ENCODE assay signal across 10 cellular contexts in the genomic region with DNA sequence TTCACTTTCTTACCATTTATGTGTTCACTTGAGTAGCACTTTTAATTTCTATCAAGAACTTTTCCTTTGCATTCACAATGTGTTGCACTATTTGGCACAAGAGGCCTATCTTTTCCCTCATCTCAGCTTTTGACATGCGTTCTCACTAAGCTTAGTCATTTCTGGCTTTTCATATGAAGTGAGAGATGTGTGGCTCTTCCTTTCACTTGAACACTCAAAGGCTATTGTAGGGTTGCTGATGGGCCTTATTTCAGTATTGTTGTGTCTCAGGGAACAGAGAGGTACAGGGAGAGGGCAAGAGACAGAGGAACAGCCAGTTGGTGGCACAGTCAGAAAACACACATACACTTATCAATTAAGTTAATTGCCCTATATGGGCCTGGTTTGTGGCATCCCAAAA.
DNase-seq lines count a peak whose midpoint lies in the region; ATAC-seq lines count a peak whose summit lies in the region.
"Had no signal": no experiment of that assay in that cellular context is flagged by ENCODE, and none has a peak within 500 bp of the region (broad histone marks: within the 10 kb centered on the region; RNA-seq: fewer than 3 reads in every experiment).

No MANE protein-coding gene starts in this region.

- ATAC-seq in GM18861 (IDR thresholded peaks at IDR 0.05; ENCODE audit: unreplicated experiment) (peak; percentile 90), GM19467 (IDR thresholded peaks at IDR 0.05; ENCODE audit: unreplicated experiment) (peak; percentile 87), HG02938 (IDR thresholded peaks at IDR 0.05; ENCODE audit: unreplicated experiment) (peak; percentile 94), HG03571 (IDR thresholded peaks at IDR 0.05; ENCODE audit: unreplicated experiment) (peak; percentile 92), left lobe of liver (no peak)
- ATAC-seq: esophagus mucosa, HepG2 had no signal

- DNase-seq in HK-2 (ENCODE audit: unreplicated experiment): no peak
- no peak for DNase-seq in left lobe of liver (ENCODE audit: low spot score)
- no peak for DNase-seq in DMS79 (lab: John Stamatoyannopoulos, UW)
- DNase-seq: NCI-H146 had no signal
